Comparison of ENCODE assay signal across 8 cellular contexts in genomic region chr14:105021656-105022275, GRCh38. TPM values are rescaled to one million over a fixed set of nuclear protein-coding genes. Genes with fewer than 3 reads are reported as not detected.
A peak's percentile ranks its signal among the peaks of the same experiment; 100 is the strongest.
DNase-seq lines count a peak whose midpoint lies in the region; ATAC-seq and TF ChIP-seq lines count a peak whose summit lies in the region.

No MANE protein-coding gene starts in this region.

- H3K9me3 ChIP-seq in DND-41 (ENCODE audit: insufficient read depth, low read length, severe bottlenecking) (no peaks in the 10 kb centered on the region), HUES64 (ENCODE audit: insufficient read depth, low read depth, low read length) (no peaks in the 10 kb centered on the region), left lung (no peaks in the 10 kb centered on the region)

- H3K9ac ChIP-seq in DND-41 (ENCODE audit: low read depth, low read length) (peak overlapping the region; percentile 92), HUES64 (ENCODE audit: low read depth, low read length) (peak overlapping the region; percentile 95)

- H3K4me3 ChIP-seq in DND-41 (ENCODE audit: low read depth in 1 of 2, low read length in 2 of 2) (peak overlapping the region; percentile 71 to 86), HUES64 (ENCODE audit: low read length) (peak overlapping the region; percentile 87), cardiac fibroblast (replicated peaks in 1 of 2; ENCODE audit: low read depth in 2 of 2, low read length in 2 of 2) (peak overlapping the region; percentile 65 to 76), left lung (peak overlapping the region; percentile 73 to 92)

- peak; percentile 47 for TF ChIP-seq CTCF in DND-41 (IDR thresholded peaks at IDR 0.05; ENCODE audit: borderline replicate concordance, extremely low read depth, low read length, poor library complexity, severe bottlenecking)
- TF ChIP-seq CTCF in RWPE1 (conservative IDR thresholded peaks at IDR 0.05; ENCODE audit: low read depth) = no peak
- TF ChIP-seq CTCF in cardiac fibroblast (IDR thresholded peaks at IDR 0.05; ENCODE audit: low read depth, low read length) = no peak
- no peak for TF ChIP-seq CTCF in left lung (IDR thresholded peaks at IDR 0.05)

- POLR2A ChIA-PET in RWPE1 (lab: Yijun Ruan, JAX; ENCODE audit: low non-redundant PET) = interaction anchor here (0.6 kb wide), 1 partner anchor 280 kb away, joined by 4 read pairs; no protein-coding TSS in a partner anchor

- WGBS in HUES64 = 11% methylated on average over 20 of the region's 20 CpGs

- DNase-seq in DND-41 = peak; percentile 75
- no peak for DNase-seq in RWPE1 (ENCODE audit: low spot score)
- DNase-seq in cardiac fibroblast (ENCODE audit: low read depth in 2 of 2) = peak in 1 of 2 donors; percentile 39
- DNase-seq in left lung = peak in 1 of 2 donors; percentile 46
- peak; percentile 55 for DNase-seq in stimulated activated CD4-positive, alpha-beta T cell treated with anti-CD3 and anti-CD28 coated beads, Interleukin-4, amount 100 ng/mL, for 24 hours
- DNase-seq in NCI-H2029 (lab: John Stamatoyannopoulos, UW) = no peak

- H3K27me3 ChIP-seq in DND-41 (ENCODE audit: insufficient read depth, low read length, poor library complexity) = no peaks in the 10 kb centered on the region
- H3K27me3 ChIP-seq in HUES64 (ENCODE audit: insufficient read depth, low read length) = no peaks in the 10 kb centered on the region
- no peaks in the 10 kb centered on the region for H3K27me3 ChIP-seq in left lung

- peak overlapping the region; percentile 88 for H3K27ac ChIP-seq in DND-41 (ENCODE audit: low read length)
- peak overlapping the region; percentile 83 for H3K27ac ChIP-seq in HUES64 (ENCODE audit: low read depth, low read length)
- H3K27ac ChIP-seq in RWPE1 = peak overlapping the region; percentile 94
- H3K27ac ChIP-seq in left lung = peak overlapping the region; percentile 76 to 82

- intact Hi-C loops in left lung (cut with DNase I) = no loop called here

- peak overlapping the region; percentile 89 for H3K4me2 ChIP-seq in DND-41 (ENCODE audit: insufficient read depth, low read length)

- H2AFZ ChIP-seq in DND-41 (ENCODE audit: low read depth, low read length) = peak overlapping the region; percentile 86

- H3K4me1 ChIP-seq in DND-41 (ENCODE audit: insufficient read depth, low read length) (peaks cover 37% of the 10 kb centered on the region), HUES64 (ENCODE audit: insufficient read depth, low read length) (peaks cover 13% of the 10 kb centered on the region; the same call in 1 of the 2 replicates), left lung (peaks cover 13 to 49% of the 10 kb centered on the region in 2 donors)

- CTCF ChIA-PET in RWPE1 (lab: Yijun Ruan, JAX) = interaction anchor here (0.6 kb wide), 2 partner anchors 68 to 1460 kb away, joined by 3 read pairs; no protein-coding TSS in a partner anchor

- H3K79me2 ChIP-seq in DND-41 (ENCODE audit: insufficient read depth, low read length) = peaks cover 54% of the 10 kb centered on the region

- peaks cover 38% of the 10 kb centered on the region for H3K36me3 ChIP-seq in DND-41 (ENCODE audit: insufficient read depth, low read length)
- H3K36me3 ChIP-seq in HUES64 (ENCODE audit: insufficient read depth, low read length) = peaks cover 8% of the 10 kb centered on the region
- H3K36me3 ChIP-seq in left lung = no peaks in the 10 kb centered on the region

- H4K20me1 ChIP-seq in DND-41 (ENCODE audit: insufficient read depth, low read length) = peaks cover 37% of the 10 kb centered on the region

- ATAC-seq in DND-41 (ENCODE audit: insufficient read depth, low read depth) = peak; percentile 22; the same call in 2 of the 3 replicates
- ATAC-seq in left lung = peak; percentile 6
- ATAC-seq in HG03095 (IDR thresholded peaks at IDR 0.05; ENCODE audit: unreplicated experiment) = no peak

RNA-seq across cellular contexts. Expression of gene CDCA4, which starts 0.9 kb away (rescaled TPM):
- 52.6 TPM for polyA plus RNA-seq in HUES64 (2013, experiment 1 of 2)
- polyA plus RNA-seq in HUES64 (2013, experiment 2 of 2) = 53.4 TPM
- total RNA-seq in left lung = 1 to 10 TPM; 9.4 to 9.6 TPM

RNA-seq across cellular contexts. Expression of gene CLBA1, which starts 36.2 kb away (rescaled TPM):
- polyA plus RNA-seq in HUES64 (2013, experiment 1 of 2) = 3.4 TPM
- 3.2 TPM for polyA plus RNA-seq in HUES64 (2013, experiment 2 of 2)
- 1 to 10 TPM; 7.1 to 8.5 TPM for total RNA-seq in left lung

RNA-seq across cellular contexts. Expression of gene GPR132, which starts 43.5 kb away (rescaled TPM):
- polyA plus RNA-seq in HUES64 (2013, experiment 1 of 2) = 0.15 TPM
- polyA plus RNA-seq in HUES64 (2013, experiment 2 of 2) = not detected
- 10 to 100 TPM in 1 of 2 donors, 1 to 10 TPM in 1; 1.9 to 10.4 TPM for total RNA-seq in left lung

RNA-seq across cellular contexts. Expression of gene AHNAK2, which starts 43.6 kb away (rescaled TPM):
- polyA plus RNA-seq in HUES64 (2013, experiment 1 of 2) = 0.55 TPM
- polyA plus RNA-seq in HUES64 (2013, experiment 2 of 2) = 0.76 TPM
- 10 to 100 TPM; 22.1 to 22.3 TPM for total RNA-seq in left lung

Comparison
In these comparisons a context has a peak if more than half of its experiments do, and no peak if none do; other contexts are left out.
1. DNase-seq: peak in DND-41 (single experiment) and stimulated activated CD4-positive, alpha-beta T cell treated with anti-CD3 and anti-CD28 coated beads, Interleukin-4, amount 100 ng/mL, for 24 hours (single experiment); none in RWPE1 (single experiment) and NCI-H2029 (single experiment).
2. Peak in every context shown above with its lines, with median percentiles within 50 percentile points of each other: H3K27ac ChIP-seq and H3K4me3 ChIP-seq.